8 cellular contexts compared by ENCODE assay signal in genomic region chr16:56451753-56452689, GRCh38. TPM values are rescaled to one million over a fixed set of nuclear protein-coding genes. Genes with fewer than 3 reads are reported as not detected.
DNase-seq lines count a peak whose midpoint lies in the region; ATAC-seq and TF ChIP-seq lines count a peak whose summit lies in the region.

No MANE protein-coding gene starts in this region.

- H3K4me1 ChIP-seq in osteoblast (ENCODE audit: insufficient read depth, low read length), result peaks cover 28% of the 10 kb centered on the region

- intact Hi-C loops in activated T-helper 1 cell treated with anti-CD3 and anti-CD28 coated beads, Interleukin-12 subunit alpha, Interleukin-12 subunit beta, Interleukin-2, Interleukin-4 antibody, amounts not matched to agents 30 ng/mL and 10 ng/mL and 1 ng/mL, durations not matched to agents 14 hours and 24 hours and 36 hours (cut with micrococcal nuclease), result loop anchor here (1.0 to 5.0 kb wide), 12 partner anchors 25 to 1941 kb away; partner anchors contain the start of genes AMFR, BBS2, GINS3 and HERPUD1

- H3K4me3 Mint-ChIP-seq in activated T-helper 1 cell treated with anti-CD3 and anti-CD28 coated beads, Interleukin-12 subunit alpha, Interleukin-12 subunit beta, Interleukin-2, Interleukin-4 antibody, amounts not matched to agents 30 ng/mL and 10 ng/mL and 1 ng/mL, durations not matched to agents 14 hours and 24 hours and 36 hours, result peak overlapping the region; percentile 97

- H3K36me3 Mint-ChIP-seq in activated T-helper 1 cell treated with anti-CD3 and anti-CD28 coated beads, Interleukin-12 subunit alpha, Interleukin-12 subunit beta, Interleukin-2, Interleukin-4 antibody, amounts not matched to agents 30 ng/mL and 10 ng/mL and 1 ng/mL, durations not matched to agents 14 hours and 24 hours and 36 hours (ENCODE audit: low read depth), result peaks cover 41% of the 10 kb centered on the region

- peaks cover 36% of the 10 kb centered on the region for H3K36me3 ChIP-seq in osteoblast (ENCODE audit: insufficient read depth, low read length)

- H3K4me1 Mint-ChIP-seq in activated T-helper 1 cell treated with anti-CD3 and anti-CD28 coated beads, Interleukin-12 subunit alpha, Interleukin-12 subunit beta, Interleukin-2, Interleukin-4 antibody, amounts not matched to agents 30 ng/mL and 10 ng/mL and 1 ng/mL, durations not matched to agents 14 hours and 24 hours and 36 hours (ENCODE audit: low read depth), result peaks cover 62% of the 10 kb centered on the region

- H3K27ac Mint-ChIP-seq in activated T-helper 1 cell treated with anti-CD3 and anti-CD28 coated beads, Interleukin-12 subunit alpha, Interleukin-12 subunit beta, Interleukin-2, Interleukin-4 antibody, amounts not matched to agents 30 ng/mL and 10 ng/mL and 1 ng/mL, durations not matched to agents 14 hours and 24 hours and 36 hours, result peak overlapping the region; percentile 97

- H2AFZ ChIP-seq in osteoblast (ENCODE audit: low read length), result peak overlapping the region; percentile 89

- peak overlapping the region; percentile 50 for H3K27ac ChIP-seq in osteoblast (ENCODE audit: low read depth, low read length)

- TF ChIP-seq CTCF in GM12875 (IDR thresholded peaks at IDR 0.05; ENCODE audit: borderline replicate concordance, insufficient read depth, low read depth, low read length), result no peak
- no peak for TF ChIP-seq CTCF in osteoblast (IDR thresholded peaks at IDR 0.05; ENCODE audit: extremely low read depth, low read depth, low read length)

- no peaks in the 10 kb centered on the region for H3K27me3 Mint-ChIP-seq in activated T-helper 1 cell treated with anti-CD3 and anti-CD28 coated beads, Interleukin-12 subunit alpha, Interleukin-12 subunit beta, Interleukin-2, Interleukin-4 antibody, amounts not matched to agents 30 ng/mL and 10 ng/mL and 1 ng/mL, durations not matched to agents 14 hours and 24 hours and 36 hours (ENCODE audit: insufficient read depth)

- H4K20me1 ChIP-seq in osteoblast (ENCODE audit: insufficient read depth, low read length), result peaks cover 30% of the 10 kb centered on the region

- ATAC-seq in HG02642 (IDR thresholded peaks at IDR 0.05; ENCODE audit: poor library complexity, unreplicated experiment), result peak; percentile 45

- peak overlapping the region; percentile 81 for H3K4me2 ChIP-seq in osteoblast (ENCODE audit: insufficient read depth, low read length)

- DNase-seq in AG08395 (ENCODE audit: low spot score) (peak; percentile 70), NAMALWA (ENCODE audit: low spot score) (peak; percentile 19), germinal center (ENCODE audit: low spot score) (peak; percentile 75), osteoblast (ENCODE audit: insufficient read length, low spot score, missing footprints) (peak; percentile 78), mucosa of gallbladder (ENCODE audit: low spot score) (no peak)
- DNase-seq in activated T-helper 1 cell treated with anti-CD3 and anti-CD28 coated beads, Interleukin-12 subunit alpha, Interleukin-12 subunit beta, Interleukin-2, Interleukin-4 antibody, amounts not matched to agents 30 ng/mL and 10 ng/mL and 1 ng/mL, durations not matched to agents 14 hours and 24 hours and 36 hours (ENCODE audit: low spot score), result no peak

- peak overlapping the region; percentile 62 for H3K4me3 ChIP-seq in GM12875 (ENCODE audit: low read depth, low read length)
- peak overlapping the region; percentile 90 for H3K4me3 ChIP-seq in osteoblast (ENCODE audit: insufficient read depth, low read length)

- H3K27me3 ChIP-seq in osteoblast (ENCODE audit: insufficient read depth, low read length), result no peaks in the 10 kb centered on the region

- H3K9me3 Mint-ChIP-seq in activated T-helper 1 cell treated with anti-CD3 and anti-CD28 coated beads, Interleukin-12 subunit alpha, Interleukin-12 subunit beta, Interleukin-2, Interleukin-4 antibody, amounts not matched to agents 30 ng/mL and 10 ng/mL and 1 ng/mL, durations not matched to agents 14 hours and 24 hours and 36 hours, result no peaks in the 10 kb centered on the region

- H3K9me3 ChIP-seq in osteoblast (ENCODE audit: low read depth, low read length), result no peaks in the 10 kb centered on the region

- H3K79me2 ChIP-seq in osteoblast (ENCODE audit: insufficient read depth, low read length), result peaks cover 73% of the 10 kb centered on the region

RNA-seq across cellular contexts. Expression of gene OGFOD1, which starts 0.7 kb away (rescaled TPM):
- 87.9 and 90.9 TPM in 2 replicates for total RNA-seq in activated T-helper 1 cell treated with anti-CD3 and anti-CD28 coated beads, Interleukin-12 subunit alpha, Interleukin-12 subunit beta, Interleukin-2, Interleukin-4 antibody, amounts not matched to agents 30 ng/mL and 10 ng/mL and 1 ng/mL, durations not matched to agents 14 hours and 24 hours and 36 hours
- total RNA-seq in osteoblast (39.2 and 47.4 TPM in 2 replicates), mucosa of gallbladder (34.2 TPM)

RNA-seq across cellular contexts. Expression of gene NUDT21, which starts 0.9 kb away (rescaled TPM):
- total RNA-seq in activated T-helper 1 cell treated with anti-CD3 and anti-CD28 coated beads, Interleukin-12 subunit alpha, Interleukin-12 subunit beta, Interleukin-2, Interleukin-4 antibody, amounts not matched to agents 30 ng/mL and 10 ng/mL and 1 ng/mL, durations not matched to agents 14 hours and 24 hours and 36 hours, result 271 and 313 TPM in 2 replicates
- total RNA-seq in osteoblast (58.6 and 64.5 TPM in 2 replicates), mucosa of gallbladder (80.9 TPM)

RNA-seq across cellular contexts. Expression of gene AMFR, which starts 26.7 kb away (rescaled TPM):
- total RNA-seq in activated T-helper 1 cell treated with anti-CD3 and anti-CD28 coated beads, Interleukin-12 subunit alpha, Interleukin-12 subunit beta, Interleukin-2, Interleukin-4 antibody, amounts not matched to agents 30 ng/mL and 10 ng/mL and 1 ng/mL, durations not matched to agents 14 hours and 24 hours and 36 hours, result 57.2 and 64.3 TPM in 2 replicates
- total RNA-seq in osteoblast, result 279 and 339 TPM in 2 replicates
- total RNA-seq in mucosa of gallbladder, result 121 TPM

Comparison
In these comparisons a context has a peak if more than half of its experiments do, and no peak if none do; other contexts are left out.
1. DNase-seq: peak in AG08395 (single experiment), NAMALWA (single experiment), germinal center (single experiment) and osteoblast (single experiment); none in activated T-helper 1 cell treated with anti-CD3 and anti-CD28 coated beads, Interleukin-12 subunit alpha, Interleukin-12 subunit beta, Interleukin-2, Interleukin-4 antibody, amounts not matched to agents 30 ng/mL and 10 ng/mL and 1 ng/mL, durations not matched to agents 14 hours and 24 hours and 36 hours (single experiment) and mucosa of gallbladder (single experiment).